16 cellular contexts compared by ENCODE assay signal in the genomic region with DNA sequence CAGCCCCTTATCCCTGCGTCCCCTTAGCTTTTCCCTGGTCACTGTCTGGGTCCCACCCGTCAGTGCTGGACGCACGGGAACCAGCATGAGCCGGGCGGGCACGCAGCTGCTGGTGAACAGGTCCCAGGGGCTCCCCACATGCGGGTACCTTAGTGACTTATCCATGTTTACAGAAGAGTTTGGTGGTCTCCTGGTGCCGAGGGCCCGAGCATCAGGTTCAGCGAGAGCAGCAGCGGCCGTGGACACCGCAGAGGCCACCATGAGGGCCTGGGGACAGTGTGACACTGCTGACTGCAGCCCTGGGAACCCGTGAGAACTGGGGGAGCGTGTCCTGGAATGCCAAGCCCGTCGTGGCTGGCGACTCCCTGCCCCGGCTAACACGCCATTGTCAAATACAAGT. TPM values are rescaled to one million over a fixed set of nuclear protein-coding genes. Genes with fewer than 3 reads are reported as not detected.
DNase-seq lines count a peak whose midpoint lies in the region; ATAC-seq, FAIRE-seq and TF ChIP-seq lines count a peak whose summit lies in the region.
"Had no signal": no experiment of that assay in that cellular context is flagged by ENCODE, and none has a peak within 500 bp of the region (broad histone marks: within the 10 kb centered on the region; RNA-seq: fewer than 3 reads in every experiment).

No MANE protein-coding gene starts in this region.

- TF ChIP-seq CTCF in DND-41 (IDR thresholded peaks at IDR 0.05; ENCODE audit: borderline replicate concordance, extremely low read depth, low read length, poor library complexity, severe bottlenecking) (no peak), H1 (IDR thresholded peaks at IDR 0.05; ENCODE audit: control extremely low read depth in 1 of 3, insufficient read depth in 1 of 3, low read depth in 1 of 3, low read length in 3 of 3) (no peak)

- CTCF ChIA-PET in activated naive CD4-positive, alpha-beta T cell treated with anti-CD3 and anti-CD28 coated beads, Interleukin-2, amount 10 ng/mL, durations not matched to agents 7 days and 5 days (lab: Charles Lee), result interaction anchor here (1.0 to 1.6 kb wide), 3 partner anchors 9 to 11 kb away, joined by 3 to 6 read pairs (median 3); no protein-coding TSS in a partner anchor
- CTCF ChIA-PET in H1 (lab: Charles Lee; ENCODE audit: partially characterized antibody), result interaction anchor here (1.4 to 4.8 kb wide), 3 partner anchors 9 to 37 kb away, joined by 3 to 28 read pairs (median 6); a partner anchor contains a TSS

- H3K56ac ChIP-seq in H1 (replicated peaks; ENCODE audit: insufficient read length, low read depth, low read length), result no peak overlapping the region

- H3K9me3 ChIP-seq in DND-41 (ENCODE audit: insufficient read depth, low read length, severe bottlenecking), result no peaks in the 10 kb centered on the region
- H3K9me3 ChIP-seq in H1 (ENCODE audit: insufficient read depth in 2 of 2, low read depth in 1 of 2, low read length in 1 of 2), result no peaks in the 10 kb centered on the region
- H3K9me3 ChIP-seq: BLaER1 had no signal

- no peak overlapping the region for H3K18ac ChIP-seq in H1 (ENCODE audit: extremely low read depth, low read length)

- H2BK12ac ChIP-seq in H1 (ENCODE audit: low read depth, low read length), result no peak overlapping the region

- H3K23ac ChIP-seq in H1 (ENCODE audit: insufficient read length), result no peak overlapping the region

- H3K23me2 ChIP-seq in H1 (ENCODE audit: low read depth, low read length), result peaks cover 4% of the 10 kb centered on the region; the same call in 1 of the 2 replicates

- H3K27me3 ChIP-seq in DND-41 (ENCODE audit: insufficient read depth, low read length, poor library complexity) (no peaks in the 10 kb centered on the region), H1 (replicated peaks in 1 of 4; ENCODE audit: control insufficient read depth in 3 of 4, extremely low read depth in 1 of 4, insufficient read depth in 3 of 4, low read length in 3 of 4) (no peaks in the 10 kb centered on the region; a peak in 3 of 7 replicates)

- H3K79me2 ChIP-seq in DND-41 (ENCODE audit: insufficient read depth, low read length), result peaks cover 10% of the 10 kb centered on the region
- H3K79me2 ChIP-seq in H1 (ENCODE audit: control insufficient read depth in 1 of 2, insufficient read depth in 2 of 2, low read length in 2 of 2), result no peaks in the 10 kb centered on the region

- H3K4me1 ChIP-seq in DND-41 (ENCODE audit: insufficient read depth, low read length), result peaks cover 33% of the 10 kb centered on the region
- peaks cover 0 to 4% (median 3%) of the 10 kb centered on the region in 4 experiments; a peak in 5 of 7 replicates for H3K4me1 ChIP-seq in H1 (replicated peaks in 1 of 4; ENCODE audit: control insufficient read depth in 3 of 4, insufficient read depth in 4 of 4, low read length in 3 of 4)

- no peak overlapping the region for H3K4me3 Mint-ChIP-seq in activated naive CD4-positive, alpha-beta T cell treated with anti-CD3 and anti-CD28 coated beads, Interleukin-2, amount 10 ng/mL, durations not matched to agents 7 days and 5 days
- H3K4me3 Mint-ChIP-seq: CD14-positive monocyte; CD4-positive, alpha-beta memory T cell; H9 had no signal

- no peak for TF ChIP-seq RAD21 in H1 (IDR thresholded peaks at IDR 0.05 in 1 of 2, conservative IDR thresholded peaks at IDR 0.05 in 1 of 2; ENCODE audit: low read depth in 2 of 2, low read length in 2 of 2)

- peaks cover 26% of the 10 kb centered on the region for H3K27me3 Mint-ChIP-seq in activated naive CD4-positive, alpha-beta T cell treated with anti-CD3 and anti-CD28 coated beads, Interleukin-2, amount 10 ng/mL, durations not matched to agents 7 days and 5 days
- H3K27me3 Mint-ChIP-seq: CD4-positive, alpha-beta memory T cell had no signal

- H2BK20ac ChIP-seq in H1 (ENCODE audit: low read length), result no peak overlapping the region

- H3K9me3 Mint-ChIP-seq in activated naive CD4-positive, alpha-beta T cell treated with anti-CD3 and anti-CD28 coated beads, Interleukin-2, amount 50 U/mL, for 72 hours, result peaks cover 0 to 8% of the 10 kb centered on the region in 2 donors
- H3K9me3 Mint-ChIP-seq in activated naive CD4-positive, alpha-beta T cell treated with anti-CD3 and anti-CD28 coated beads, Interleukin-2, amount 10 ng/mL, durations not matched to agents 7 days and 5 days, result no peaks in the 10 kb centered on the region
- H3K9me3 Mint-ChIP-seq: H9 had no signal

- H3K4me3 ChIP-seq in DND-41 (ENCODE audit: low read depth in 1 of 2, low read length in 2 of 2) (no peak overlapping the region), H1 (ENCODE audit: extremely low read depth in 1 of 4, insufficient read depth in 2 of 4, low read depth in 3 of 4, low read length in 4 of 4) (no peak overlapping the region)
- H3K4me3 ChIP-seq: BLaER1 had no signal

- TF ChIP-seq EP300 in H1 (IDR thresholded peaks at IDR 0.05; ENCODE audit: borderline replicate concordance in 1 of 2, low read depth in 2 of 2, low read length in 2 of 2), result no peak

- no peaks in the 10 kb centered on the region for H4K20me1 ChIP-seq in DND-41 (ENCODE audit: insufficient read depth, low read length)
- H4K20me1 ChIP-seq in H1 (replicated peaks in 1 of 2; ENCODE audit: control insufficient read depth in 1 of 2, insufficient read depth in 2 of 2, low read length in 2 of 2), result peaks cover 0 to 1% of the 10 kb centered on the region in 2 experiments
- H4K20me1 ChIP-seq: BLaER1 had no signal

- no peak for TF ChIP-seq POLR2A in H1 (IDR thresholded peaks at IDR 0.05; ENCODE audit: control extremely low read depth in 1 of 2, low read depth in 2 of 2, low read length in 2 of 2)

- H3K14ac ChIP-seq in H1 (ENCODE audit: insufficient read length), result no peak overlapping the region

- no peak overlapping the region for H2BK120ac ChIP-seq in H1 (replicated peaks; ENCODE audit: low read depth, low read length)

- H3K36me3 ChIP-seq in DND-41 (ENCODE audit: insufficient read depth, low read length), result peaks cover 27% of the 10 kb centered on the region
- H3K36me3 ChIP-seq in H1 (ENCODE audit: control insufficient read depth in 2 of 4, insufficient read depth in 4 of 4, low read length in 3 of 4), result no peaks in the 10 kb centered on the region; a peak in 1 of 8 replicates
- H3K36me3 ChIP-seq: BLaER1 had no signal

- peaks cover 18 to 24% of the 10 kb centered on the region in 2 donors for H3K36me3 Mint-ChIP-seq in activated naive CD4-positive, alpha-beta T cell treated with anti-CD3 and anti-CD28 coated beads, Interleukin-2, amount 50 U/mL, for 72 hours
- peaks cover 14% of the 10 kb centered on the region for H3K36me3 Mint-ChIP-seq in activated naive CD4-positive, alpha-beta T cell treated with anti-CD3 and anti-CD28 coated beads, Interleukin-2, amount 10 ng/mL, durations not matched to agents 7 days and 5 days
- H3K36me3 Mint-ChIP-seq: CD14-positive monocyte had no signal

- H3K4me1 Mint-ChIP-seq in activated naive CD4-positive, alpha-beta T cell treated with anti-CD3 and anti-CD28 coated beads, Interleukin-2, amount 10 ng/mL, durations not matched to agents 7 days and 5 days, result peaks cover 25% of the 10 kb centered on the region

- no peak overlapping the region for H3K9ac ChIP-seq in DND-41 (ENCODE audit: low read depth, low read length)
- no peak overlapping the region for H3K9ac ChIP-seq in H1 (replicated peaks in 1 of 4; ENCODE audit: extremely low read depth in 1 of 4, low read depth in 3 of 4, low read length in 3 of 4)
- H3K9ac ChIP-seq: BLaER1 had no signal

- H4K8ac ChIP-seq in H1 (ENCODE audit: extremely low read depth, insufficient read depth, low read length), result peak overlapping the region; percentile 16; the same call in 1 of the 2 replicates

- H3K27ac ChIP-seq in DND-41 (ENCODE audit: low read length), result peak overlapping the region; percentile 47; the same call in 1 of the 2 replicates
- H3K27ac ChIP-seq in H1 (ENCODE audit: low read depth, low read length), result no peak overlapping the region
- H3K27ac ChIP-seq: BLaER1 had no signal

- no peak overlapping the region for H4K5ac ChIP-seq in H1 (ENCODE audit: insufficient read length, low read depth, low read length)

- WGBS in H1 (ENCODE audit: extremely low coverage in 1 of 2, insufficient coverage in 1 of 2, insufficient read length in 1 of 2, insufficient replicate concordance in 2 of 2, low coverage in 1 of 2, low lambda C conversion rate in 2 of 2, missing lambda C conversion rate in 1 of 2), 2 experiments, result 91% methylated on average over 21 of the region's 21 CpGs; no CpG with 5 or more reads in 1 of the 2 experiments

- H3K79me1 ChIP-seq in H1 (ENCODE audit: low read depth, low read length), result no peaks in the 10 kb centered on the region

- H3K4me2 ChIP-seq in DND-41 (ENCODE audit: insufficient read depth, low read length) (no peak overlapping the region), H1 (ENCODE audit: insufficient read depth in 1 of 2, low read depth in 2 of 2, low read length in 2 of 2) (no peak overlapping the region)
- H3K4me2 ChIP-seq: BLaER1 had no signal

- no peak for ATAC-seq in activated naive CD4-positive, alpha-beta T cell treated with anti-CD3 and anti-CD28 coated beads, Interleukin-2, amount 50 U/mL, for 72 hours
- no peak for ATAC-seq in DND-41 (ENCODE audit: insufficient read depth, low read depth)
- ATAC-seq in HG02678 (IDR thresholded peaks at IDR 0.05; ENCODE audit: unreplicated experiment), result no peak

- POLR2A ChIA-PET in H1 (lab: Charles Lee; ENCODE audit: partially characterized antibody), result interaction anchor here (0.6 kb wide), 1 partner anchor 17 kb away, joined by 4 read pairs; no protein-coding TSS in a partner anchor

- H2AFZ ChIP-seq in DND-41 (ENCODE audit: low read depth, low read length) (no peak overlapping the region), H1 (ENCODE audit: low read length) (no peak overlapping the region)

- H4K91ac ChIP-seq in H1 (replicated peaks; ENCODE audit: insufficient read length, low read length), result no peak overlapping the region

- no peak overlapping the region for H2BK5ac ChIP-seq in H1 (ENCODE audit: low read depth, low read length)

- peak overlapping the region; percentile 45 to 47 for H3K27ac Mint-ChIP-seq in activated naive CD4-positive, alpha-beta T cell treated with anti-CD3 and anti-CD28 coated beads, Interleukin-2, amount 50 U/mL, for 72 hours
- no peak overlapping the region for H3K27ac Mint-ChIP-seq in activated naive CD4-positive, alpha-beta T cell treated with anti-CD3 and anti-CD28 coated beads, Interleukin-2, amount 10 ng/mL, durations not matched to agents 7 days and 5 days
- H3K27ac Mint-ChIP-seq: CD4-positive, alpha-beta memory T cell had no signal

- no peak overlapping the region for H2AK5ac ChIP-seq in H1 (ENCODE audit: low read depth, low read length)

- DNase-seq in activated naive CD4-positive, alpha-beta T cell treated with anti-CD3 and anti-CD28 coated beads, Interleukin-2, amount 50 U/mL, for 72 hours (ENCODE audit: low spot score in 2 of 2), result no peak
- DNase-seq in activated naive CD4-positive, alpha-beta T cell treated with anti-CD3 and anti-CD28 coated beads, Interleukin-2, amount 10 ng/mL, durations not matched to agents 7 days and 5 days, result no peak
- DNase-seq in DND-41 (no peak), H1 (ENCODE audit: low read depth in 1 of 2, low spot score in 2 of 2) (no peak), T1000 (lab: John Stamatoyannopoulos, UW) (no peak)
- DNase-seq: 8988T; CD4-positive, alpha-beta memory T cell; DMS153; DMS79; GF-D8; GOT3; H9 had no signal

- H2BK15ac ChIP-seq in H1 (ENCODE audit: low read length), result no peak overlapping the region

- H3K4ac ChIP-seq in H1 (replicated peaks; ENCODE audit: insufficient read length, low read depth, low read length), result no peak overlapping the region

- no peak for FAIRE-seq in H1 (lab: Jason Lieb, UNC)

RNA-seq across cellular contexts. Expression of a gene that starts 6.5 kb away (rescaled TPM):
- 100 to 1,000 TPM; 620 to 646 TPM for total RNA-seq in activated naive CD4-positive, alpha-beta T cell treated with anti-CD3 and anti-CD28 coated beads, Interleukin-2, amount 50 U/mL, for 72 hours
- total RNA-seq in H1 (2021; fragmentation: NEBNext Ultra II Directional; extraction: Animal tissue kit (Norgen Biotek cat#: 25700)), result 0.86 and 1.3 TPM in 2 replicates
- 0.83 and 1.8 TPM in 2 replicates for polyA plus RNA-seq in H1 (2011; rRNA removed)
- polyA plus RNA-seq in H1 (2011; cell fraction: cytosol; rRNA removed), result 0.90 TPM
- 1.3 TPM for polyA plus RNA-seq in H1 (2011; cell fraction: nucleus; rRNA removed)
- polyA plus RNA-seq in H1 (2012, experiment 1 of 2), result 0.37 to 2.0 TPM (median 1.2 TPM) in 4 replicates
- polyA plus RNA-seq in H1 (2012, experiment 2 of 2), result 0.37 TPM
- polyA plus RNA-seq in H1 (2013, experiment 1 of 2), result 1.7 TPM
- 1.9 TPM for polyA plus RNA-seq in H1 (2013, experiment 2 of 2)
- 0.12 TPM in 1 of 2 replicates, not detected in the other for polyA minus RNA-seq in H1 (2011; rRNA and poly(A)+ RNA removed)
- polyA minus RNA-seq in H1 (2011; cell fraction: cytosol; rRNA and poly(A)+ RNA removed), result not detected
- polyA minus RNA-seq in H1 (2011; cell fraction: nucleus; rRNA and poly(A)+ RNA removed), result 0.50 TPM
- total RNA-seq: A673 had no signal

RNA-seq across cellular contexts. Expression of a gene that starts 22.7 kb away (rescaled TPM):
- 10 to 100 TPM in 1 of 2 donors, 1 to 10 TPM in 1; 2.3 to 13.7 TPM for total RNA-seq in activated naive CD4-positive, alpha-beta T cell treated with anti-CD3 and anti-CD28 coated beads, Interleukin-2, amount 50 U/mL, for 72 hours
- 0.20 and 0.57 TPM in 2 replicates for total RNA-seq in H1 (2021; fragmentation: NEBNext Ultra II Directional; extraction: Animal tissue kit (Norgen Biotek cat#: 25700))
- 0.46 and 0.65 TPM in 2 replicates for polyA plus RNA-seq in H1 (2011; rRNA removed)
- 0.69 TPM for polyA plus RNA-seq in H1 (2011; cell fraction: cytosol; rRNA removed)
- 0.36 TPM for polyA plus RNA-seq in H1 (2011; cell fraction: nucleus; rRNA removed)
- 0.42 to 0.99 TPM (median 0.48 TPM) in 3 of 4 replicates, not detected in the other for polyA plus RNA-seq in H1 (2012, experiment 1 of 2)
- polyA plus RNA-seq in H1 (2012, experiment 2 of 2), result 0.29 TPM
- polyA plus RNA-seq in H1 (2013, experiment 1 of 2), result 0.14 TPM
- 0.20 TPM for polyA plus RNA-seq in H1 (2013, experiment 2 of 2)
- 0.35 and 0.68 TPM in 2 replicates for polyA minus RNA-seq in H1 (2011; rRNA and poly(A)+ RNA removed)
- not detected for polyA minus RNA-seq in H1 (2011; cell fraction: cytosol; rRNA and poly(A)+ RNA removed)
- not detected for polyA minus RNA-seq in H1 (2011; cell fraction: nucleus; rRNA and poly(A)+ RNA removed)

RNA-seq across cellular contexts. Expression of a gene that starts 37.4 kb away (rescaled TPM):
- 100 to 1,000 TPM; 130 to 171 TPM for total RNA-seq in activated naive CD4-positive, alpha-beta T cell treated with anti-CD3 and anti-CD28 coated beads, Interleukin-2, amount 50 U/mL, for 72 hours
- 103 and 107 TPM in 2 replicates for total RNA-seq in H1 (2021; fragmentation: NEBNext Ultra II Directional; extraction: Animal tissue kit (Norgen Biotek cat#: 25700))
- 73.5 and 114 TPM in 2 replicates for polyA plus RNA-seq in H1 (2011; rRNA removed)
- polyA plus RNA-seq in H1 (2011; cell fraction: cytosol; rRNA removed), result 90.3 TPM
- 219 TPM for polyA plus RNA-seq in H1 (2011; cell fraction: nucleus; rRNA removed)
- polyA plus RNA-seq in H1 (2012, experiment 1 of 2), result 88.4 to 98.7 TPM (median 95.5 TPM) in 4 replicates
- 70.5 TPM for polyA plus RNA-seq in H1 (2012, experiment 2 of 2)
- polyA plus RNA-seq in H1 (2013, experiment 1 of 2), result 70.2 TPM
- polyA plus RNA-seq in H1 (2013, experiment 2 of 2), result 70.1 TPM
- 71.2 and 71.6 TPM in 2 replicates for polyA minus RNA-seq in H1 (2011; rRNA and poly(A)+ RNA removed)
- 31.2 TPM for polyA minus RNA-seq in H1 (2011; cell fraction: cytosol; rRNA and poly(A)+ RNA removed)
- polyA minus RNA-seq in H1 (2011; cell fraction: nucleus; rRNA and poly(A)+ RNA removed), result 60.9 TPM

RNA-seq across cellular contexts. Expression of a gene that starts 48.2 kb away (rescaled TPM):
- under 1 TPM; 0.18 to 0.41 TPM for total RNA-seq in activated naive CD4-positive, alpha-beta T cell treated with anti-CD3 and anti-CD28 coated beads, Interleukin-2, amount 50 U/mL, for 72 hours
- 0.38 and 0.54 TPM in 2 replicates for total RNA-seq in H1 (2021; fragmentation: NEBNext Ultra II Directional; extraction: Animal tissue kit (Norgen Biotek cat#: 25700))
- 0.46 and 0.80 TPM in 2 replicates for polyA plus RNA-seq in H1 (2011; rRNA removed)
- polyA plus RNA-seq in H1 (2011; cell fraction: cytosol; rRNA removed), result 0.85 TPM
- polyA plus RNA-seq in H1 (2011; cell fraction: nucleus; rRNA removed), result 0.83 TPM
- polyA plus RNA-seq in H1 (2012, experiment 1 of 2), result 0.40 to 1.3 TPM (median 0.64 TPM) in 4 replicates
- polyA plus RNA-seq in H1 (2012, experiment 2 of 2), result 0.38 TPM
- 0.28 TPM for polyA plus RNA-seq in H1 (2013, experiment 1 of 2)
- polyA plus RNA-seq in H1 (2013, experiment 2 of 2), result 0.35 TPM
- polyA minus RNA-seq in H1 (2011; rRNA and poly(A)+ RNA removed), result 1.6 TPM in 2 replicates
- 0.95 TPM for polyA minus RNA-seq in H1 (2011; cell fraction: cytosol; rRNA and poly(A)+ RNA removed)
- polyA minus RNA-seq in H1 (2011; cell fraction: nucleus; rRNA and poly(A)+ RNA removed), result 0.60 TPM
- total RNA-seq: CD4-positive, alpha-beta memory T cell had no signal
- polyA plus RNA-seq: CD14-positive monocyte; CD4-positive, alpha-beta memory T cell had no signal

Comparison
In these comparisons a context has a peak if more than half of its experiments do, and no peak if none do; other contexts are left out.
1. RNA of a gene that starts 6.5 kb away (total RNA-seq): 620 to 646 TPM in activated naive CD4-positive, alpha-beta T cell treated with anti-CD3 and anti-CD28 coated beads, Interleukin-2, amount 50 U/mL, for 72 hours; 0.86 to 1.3 TPM in H1; every median in the first group is over 100 times any median in the second.